Comparison of ENCODE assay signal across 9 cellular contexts in genomic region chr6:47247227-47247797, GRCh38.
DNase-seq lines count a peak whose midpoint lies in the region; ATAC-seq and TF ChIP-seq lines count a peak whose summit lies in the region.
"Had no signal": no experiment of that assay in that cellular context is flagged by ENCODE, and none has a peak within 500 bp of the region (broad histone marks: within the 10 kb centered on the region; RNA-seq: fewer than 3 reads in every experiment).

No MANE protein-coding gene starts in this region.

- POLR2A ChIA-PET in CD8-positive, alpha-beta T cell (lab: Charles Lee), result no interaction called here

- no peaks in the 10 kb centered on the region for H3K27me3 Mint-ChIP-seq in Calu3 (ENCODE audit: unreplicated experiment)
- H3K27me3 Mint-ChIP-seq in CD8-positive, alpha-beta T cell (ENCODE audit: low read depth), result no peaks in the 10 kb centered on the region

- H3K36me3 Mint-ChIP-seq in Calu3 (ENCODE audit: insufficient read depth, unreplicated experiment), result peaks cover 72% of the 10 kb centered on the region
- no peaks in the 10 kb centered on the region for H3K36me3 Mint-ChIP-seq in CD8-positive, alpha-beta T cell
- H3K36me3 Mint-ChIP-seq in activated naive CD4-positive, alpha-beta T cell treated with anti-CD3 and anti-CD28 coated beads, Interleukin-2, amount 50 U/mL, for 72 hours, result no peaks in the 10 kb centered on the region

- no TSS peak for BruUV-seq in Calu3 (replicated peaks; lab: Mats Ljungman, UMichigan)

- no peaks in the 10 kb centered on the region for H3K9me3 Mint-ChIP-seq in Calu3 (ENCODE audit: low read depth, unreplicated experiment)
- no peaks in the 10 kb centered on the region for H3K9me3 Mint-ChIP-seq in CD8-positive, alpha-beta T cell
- no peaks in the 10 kb centered on the region for H3K9me3 Mint-ChIP-seq in activated naive CD4-positive, alpha-beta T cell treated with anti-CD3 and anti-CD28 coated beads, Interleukin-2, amount 50 U/mL, for 72 hours

- H3K27ac ChIP-seq in CD8-positive, alpha-beta T cell (ENCODE audit: low read depth, low read length), result no peak overlapping the region
- H3K27ac ChIP-seq: C4-2B had no signal

- peaks cover 83% of the 10 kb centered on the region for H3K4me1 Mint-ChIP-seq in Calu3 (ENCODE audit: low read depth, unreplicated experiment)
- peaks cover 26% of the 10 kb centered on the region for H3K4me1 Mint-ChIP-seq in CD8-positive, alpha-beta T cell (ENCODE audit: low read depth)

- H3K4me1 ChIP-seq in CD8-positive, alpha-beta T cell (ENCODE audit: insufficient read depth, low read length), result peaks cover 11% of the 10 kb centered on the region

- DNase-seq in AG08395 (ENCODE audit: low spot score) (peak; percentile 10), NOMO-1 treated with DMSO at 0.1 percent for 48 hours (lab: John Stamatoyannopoulos, UW; ENCODE audit: unreplicated experiment) (peak; percentile 32), left ventricle myocardium superior (no peak), Calu3 (no peak)
- DNase-seq in CD8-positive, alpha-beta T cell, result no peak
- no peak for DNase-seq in activated naive CD4-positive, alpha-beta T cell treated with anti-CD3 and anti-CD28 coated beads, Interleukin-2, amount 50 U/mL, for 72 hours (ENCODE audit: low spot score in 2 of 2)

- H3K36me3 ChIP-seq in CD8-positive, alpha-beta T cell (ENCODE audit: insufficient read depth, low read length), result no peaks in the 10 kb centered on the region

- ATAC-seq in GM19351 (IDR thresholded peaks at IDR 0.05; ENCODE audit: unreplicated experiment) (peak; percentile 33), HG03342 (IDR thresholded peaks at IDR 0.05; ENCODE audit: unreplicated experiment) (peak; percentile 42), left ventricle myocardium superior (peak; percentile 85)
- ATAC-seq in CD8-positive, alpha-beta T cell, result no peak
- no peak for ATAC-seq in activated naive CD4-positive, alpha-beta T cell treated with anti-CD3 and anti-CD28 coated beads, Interleukin-2, amount 50 U/mL, for 72 hours

- CTCF ChIA-PET in Calu3 (lab: Charles Lee), result interaction anchor here (0.9 to 1.3 kb wide), 2 partner anchors 9 kb away, joined by 3 to 4 read pairs; no protein-coding TSS in a partner anchor
- CTCF ChIA-PET in CD8-positive, alpha-beta T cell (lab: Charles Lee), result no interaction called here

- intact Hi-C loops in left ventricle myocardium superior (cut with micrococcal nuclease) (loop anchor here (10.0 kb wide), 1 partner anchor 153 kb away; no protein-coding TSS in a partner anchor), Calu3 (cut with micrococcal nuclease; ENCODE audit: unreplicated experiment) (loop anchor here (5.0 kb wide), 1 partner anchor 55 kb away; no protein-coding TSS in a partner anchor)
- intact Hi-C loops in CD8-positive, alpha-beta T cell (cut with DNase I, micrococcal nuclease), result no loop called here

- H3K4me3 Mint-ChIP-seq in Calu3 (ENCODE audit: low read depth, unreplicated experiment), result no peak overlapping the region
- H3K4me3 Mint-ChIP-seq in CD8-positive, alpha-beta T cell, result no peak overlapping the region

- no peaks in the 10 kb centered on the region for H3K27me3 ChIP-seq in CD8-positive, alpha-beta T cell (ENCODE audit: insufficient read depth, low read length)

- TF ChIP-seq CTCF in Calu3 (IDR thresholded peaks at IDR 0.05; ENCODE audit: unreplicated experiment), result no peak
- TF ChIP-seq CTCF in CD8-positive, alpha-beta T cell (IDR thresholded peaks at IDR 0.05), result no peak

- H3K9me3 ChIP-seq in CD8-positive, alpha-beta T cell (ENCODE audit: low read length), result no peaks in the 10 kb centered on the region

- H3K4me3 ChIP-seq in CD8-positive, alpha-beta T cell (ENCODE audit: low read depth, low read length), result no peak overlapping the region

- no peak overlapping the region for H3K27ac Mint-ChIP-seq in Calu3 (ENCODE audit: unreplicated experiment)
- H3K27ac Mint-ChIP-seq in CD8-positive, alpha-beta T cell, result no peak overlapping the region
- H3K27ac Mint-ChIP-seq in activated naive CD4-positive, alpha-beta T cell treated with anti-CD3 and anti-CD28 coated beads, Interleukin-2, amount 50 U/mL, for 72 hours, result no peak overlapping the region

Comparison
In these comparisons a context has a peak if more than half of its experiments do, and no peak if none do; other contexts are left out.
1. DNase-seq: peak in AG08395 (single experiment) and NOMO-1 treated with DMSO at 0.1 percent for 48 hours (single experiment); none in left ventricle myocardium superior (single experiment), Calu3 (single experiment), CD8-positive, alpha-beta T cell (0 of 7) and activated naive CD4-positive, alpha-beta T cell treated with anti-CD3 and anti-CD28 coated beads, Interleukin-2, amount 50 U/mL, for 72 hours (0 of 2).
2. ATAC-seq: peak in GM19351 (single experiment), HG03342 (single experiment) and left ventricle myocardium superior (single experiment); none in CD8-positive, alpha-beta T cell (single experiment) and activated naive CD4-positive, alpha-beta T cell treated with anti-CD3 and anti-CD28 coated beads, Interleukin-2, amount 50 U/mL, for 72 hours (0 of 2).
3. intact Hi-C loops: an anchor here in left ventricle myocardium superior (10.0 kb wide) and Calu3 (5.0 kb wide); none called in CD8-positive, alpha-beta T cell.